23 cellular contexts compared by ENCODE assay signal in the genomic region with DNA sequence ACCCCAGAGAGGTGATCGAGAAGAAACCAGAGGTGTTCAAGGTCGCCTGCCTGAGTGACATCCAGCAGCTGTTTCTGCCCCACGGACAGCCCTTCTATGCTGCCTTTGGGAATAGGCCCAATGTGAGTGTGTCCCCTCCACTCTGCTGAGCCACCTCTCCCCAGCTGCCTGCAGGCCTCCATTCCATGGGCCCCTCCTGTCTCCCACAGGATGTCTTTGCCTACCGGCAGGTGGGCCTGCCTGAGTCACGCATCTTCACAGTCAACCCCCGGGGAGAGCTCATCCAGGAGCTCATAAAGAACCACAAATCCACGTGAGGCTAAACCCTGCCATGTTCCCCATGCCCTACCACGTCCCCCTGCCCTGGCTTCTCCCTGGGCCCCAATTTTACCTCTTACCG. TPM values are rescaled to one million over a fixed set of nuclear protein-coding genes. Genes with fewer than 3 reads are reported as not detected.
"Had no signal": no experiment of that assay in that cellular context is flagged by ENCODE, and none has a peak within 500 bp of the region (broad histone marks: within the 10 kb centered on the region; RNA-seq: fewer than 3 reads in every experiment).

No MANE protein-coding gene starts in this region.

- DNase-seq: colonic mucosa; dermis blood vessel endothelial cell; esophagus squamous epithelium; foreskin fibroblast; glutamatergic neuron; mammary epithelial cell; naive thymus-derived CD4-positive, alpha-beta T cell; nephron progenitor cell; sigmoid colon; stimulated activated CD4-positive, alpha-beta T cell treated with anti-CD3 and anti-CD28 coated beads, Interleukin-2, amount 100 ng/mL, for 24 hours; stimulated activated CD4-positive, alpha-beta T cell treated with anti-CD3 and anti-CD28 coated beads, Interleukin-4, amount 100 ng/mL, for 4 hours; stimulated activated naive B cell treated with anti-CD40 and anti-IgM and Interleukin-4, amounts not matched to agents 10 μg/mL and 1 μg/mL and 100 μg/mL, for 72 hours; stomach; substantia nigra; trophoblast cell had no signal

- H3K36me3 ChIP-seq: colonic mucosa, prostate gland had no signal

- H3K4me1 ChIP-seq: colonic mucosa, gastroesophageal sphincter, prostate gland, sigmoid colon, stomach had no signal

- H3K27me3 ChIP-seq: colonic mucosa, esophagus squamous epithelium, sigmoid colon had no signal

- H3K4me3 ChIP-seq: colonic mucosa, esophagus squamous epithelium, gastroesophageal sphincter, prostate gland, sigmoid colon, skin epidermis, stomach, thoracic aorta had no signal

- H3K9ac ChIP-seq: parathyroid adenoma had no signal

- H2AFZ ChIP-seq: parathyroid adenoma had no signal

- H3K79me2 ChIP-seq: parathyroid adenoma had no signal

- ATAC-seq: gastroesophageal sphincter had no signal

- H3K9me3 ChIP-seq: colonic mucosa, esophagus squamous epithelium, gastroesophageal sphincter, prostate gland, sigmoid colon, stomach, thoracic aorta had no signal

- FAIRE-seq: keratinocyte had no signal

- H3K27ac ChIP-seq: colonic mucosa, esophagus squamous epithelium, gastroesophageal sphincter, parathyroid adenoma, sigmoid colon, skin epidermis, stomach, thoracic aorta had no signal

RNA-seq across cellular contexts. Expression of gene EMILIN3, which starts 8.4 kb away (rescaled TPM):
- total RNA-seq: mammary epithelial cell, mesenteric fat pad, renal cortical epithelial cell had no signal
- polyA plus RNA-seq: keratinocyte; naive thymus-derived CD4-positive, alpha-beta T cell had no signal
